1 cellular context compared by ENCODE assay signal in the genomic region with DNA sequence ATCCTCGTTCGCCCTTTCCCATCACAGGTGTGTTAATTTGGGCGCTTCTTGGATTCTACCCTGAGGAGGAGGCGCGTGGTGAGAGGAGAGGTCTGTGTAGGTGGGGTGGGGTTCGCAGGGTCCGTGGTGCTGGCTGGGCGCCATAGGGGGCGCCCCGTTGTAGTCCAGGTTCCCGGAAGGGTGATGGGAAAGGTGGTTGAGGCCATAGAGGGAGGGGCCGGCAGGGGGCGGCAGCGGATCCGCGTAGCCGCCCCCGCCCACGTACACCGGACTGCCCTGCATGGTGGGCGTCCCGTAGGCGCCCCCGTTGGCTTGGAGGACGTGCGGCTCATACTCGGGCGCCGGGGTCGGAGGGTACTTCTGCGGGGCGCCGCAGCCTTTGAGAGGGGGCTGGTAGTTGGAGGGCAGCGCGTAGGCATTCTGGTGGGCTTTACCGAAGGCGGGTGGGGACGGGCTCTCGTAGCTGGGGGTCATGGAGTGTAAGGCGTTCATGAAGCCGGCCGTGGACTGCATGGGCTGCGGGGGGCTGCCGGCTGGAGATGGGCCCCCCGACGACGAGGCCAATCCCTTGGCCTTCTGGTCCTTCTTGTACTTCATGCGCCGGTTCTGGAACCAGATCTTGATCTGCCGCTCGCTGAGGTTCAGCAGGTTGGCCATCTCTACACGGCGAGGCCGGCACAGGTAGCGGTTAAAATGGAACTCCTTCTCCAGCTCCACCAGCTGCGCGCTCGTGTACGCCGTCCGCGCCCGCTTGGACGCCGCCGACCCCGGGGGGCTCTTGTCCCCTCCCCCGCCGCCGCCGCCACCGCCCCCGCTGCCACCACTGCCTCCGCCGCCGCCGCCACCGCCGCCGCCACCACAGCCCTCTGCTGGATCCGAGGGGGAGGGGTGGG.
TF ChIP-seq lines count a peak whose summit lies in the region.

No MANE protein-coding gene starts in this region.

TF ChIP-seq in GM23338, 12 proteins besides CTCF, POLR2A, EP300 and RAD21 (continued from another document):
- TF ChIP-seq POLR2AphosphoS5 (IDR thresholded peaks at IDR 0.05; ENCODE audit: low read depth): no peak
- TF ChIP-seq ZNF114 (CRISPR knock-in tag; IDR thresholded peaks at IDR 0.05): no peak
- peak; percentile 50 for TF ChIP-seq EZH2 (IDR thresholded peaks at IDR 0.05; ENCODE audit: low read depth, unreplicated experiment)
- TF ChIP-seq EZH2phosphoT487 (IDR thresholded peaks at IDR 0.05; ENCODE audit: unreplicated experiment): no peak
- TF ChIP-seq, protein P1, sequence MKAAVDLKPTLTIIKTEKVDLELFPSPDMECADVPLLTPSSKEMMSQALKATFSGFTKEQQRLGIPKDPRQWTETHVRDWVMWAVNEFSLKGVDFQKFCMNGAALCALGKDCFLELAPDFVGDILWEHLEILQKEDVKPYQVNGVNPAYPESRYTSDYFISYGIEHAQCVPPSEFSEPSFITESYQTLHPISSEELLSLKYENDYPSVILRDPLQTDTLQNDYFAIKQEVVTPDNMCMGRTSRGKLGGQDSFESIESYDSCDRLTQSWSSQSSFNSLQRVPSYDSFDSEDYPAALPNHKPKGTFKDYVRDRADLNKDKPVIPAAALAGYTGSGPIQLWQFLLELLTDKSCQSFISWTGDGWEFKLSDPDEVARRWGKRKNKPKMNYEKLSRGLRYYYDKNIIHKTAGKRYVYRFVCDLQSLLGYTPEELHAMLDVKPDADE (IDR thresholded peaks at IDR 0.05): no peak
- no peak for TF ChIP-seq JUNB (IDR thresholded peaks at IDR 0.05; ENCODE audit: unreplicated experiment)
TF ChIP-seq in GM23338: peak in this region for 1.
